In genomic region chr19:30363073-30363472, GRCh38 we compare ENCODE assay signal across 24 cellular contexts. TPM values are rescaled to one million over a fixed set of nuclear protein-coding genes. Genes with fewer than 3 reads are reported as not detected.
DNase-seq lines count a peak whose midpoint lies in the region; ATAC-seq and TF ChIP-seq lines count a peak whose summit lies in the region.
"Had no signal": no experiment of that assay in that cellular context is flagged by ENCODE, and none has a peak within 500 bp of the region (broad histone marks: within the 10 kb centered on the region; RNA-seq: fewer than 3 reads in every experiment).

No MANE protein-coding gene starts in this region.

- DNase-seq in cardiac septum (ENCODE audit: low spot score) = peak; percentile 36
- DNase-seq in right atrium auricular region (ENCODE audit: low spot score) = no peak
- no peak for DNase-seq in neuronal stem cell (ENCODE audit: low spot score)
- peak; percentile 31 for DNase-seq in posterior vena cava (ENCODE audit: low spot score)
- DNase-seq in SJCRH30 = no peak
- no peak for DNase-seq in GM13977 (ENCODE audit: low spot score)
- DNase-seq: 8988T; ACHN; AML-193; BE2C; CD4-positive, alpha-beta T cell; CD8-positive, alpha-beta memory T cell; DMS 273 treated with DMSO at 0.1 percent for 48 hours; DMS79; EL; GDM1; H9 had no signal

- no peak overlapping the region for H3K27ac ChIP-seq in right atrium auricular region
- no peak overlapping the region for H3K27ac ChIP-seq in neuronal stem cell (replicated peaks; ENCODE audit: low read length)
- no peak overlapping the region for H3K27ac ChIP-seq in SJCRH30
- H3K27ac ChIP-seq: A549; BLaER1 treated with 17β-estradiol and CSF1 and Interleukin-3, amounts not matched to agents 10 nM and 100 nM had no signal

- no peaks in the 10 kb centered on the region for H3K79me1 ChIP-seq in neuronal stem cell (ENCODE audit: low read depth, low read length)

- no peak overlapping the region for H2BK120ac ChIP-seq in neuronal stem cell (ENCODE audit: low read depth, low read length)

- no peak overlapping the region for H2BK12ac ChIP-seq in neuronal stem cell (ENCODE audit: low read length)

- no peak for ATAC-seq in HG03025 (IDR thresholded peaks at IDR 0.05; ENCODE audit: low FRiP score, unreplicated experiment)
- ATAC-seq: A549, GM12878, GM23338, HCT116 had no signal

- no peak overlapping the region for H3K4ac ChIP-seq in neuronal stem cell (ENCODE audit: low read length)

- in situ Hi-C loops in GM13977 (cut with MboI; ENCODE audit: low pct_unique_long_range_greater_than_20kb, low sequenced_read_pairs, unreplicated experiment) = no loop called here

- peak overlapping the region; percentile 68 for H2AK5ac ChIP-seq in neuronal stem cell (ENCODE audit: low read depth, low read length)

- H3K9me3 ChIP-seq in right atrium auricular region (no peaks in the 10 kb centered on the region), neuronal stem cell (replicated peaks in 1 of 2; ENCODE audit: control insufficient read depth in 2 of 2, insufficient read depth in 1 of 2, low read depth in 1 of 2, low read length in 2 of 2) (no peaks in the 10 kb centered on the region), SJCRH30 (replicated peaks) (no peaks in the 10 kb centered on the region)
- H3K9me3 ChIP-seq: A549; BE2C; BLaER1 treated with 17β-estradiol and CSF1 and Interleukin-3, amounts not matched to agents 10 nM and 100 nM had no signal

- H2BK5ac ChIP-seq in neuronal stem cell (ENCODE audit: low read length) = no peak overlapping the region

- H3K36me3 ChIP-seq in right atrium auricular region = no peaks in the 10 kb centered on the region
- H3K36me3 ChIP-seq in neuronal stem cell (replicated peaks in 1 of 2; ENCODE audit: control insufficient read depth in 2 of 2, insufficient read depth in 2 of 2, low read length in 2 of 2) = no peaks in the 10 kb centered on the region
- H3K36me3 ChIP-seq in SJCRH30 = no peaks in the 10 kb centered on the region
- H3K36me3 ChIP-seq: BE2C; BLaER1 treated with 17β-estradiol and CSF1 and Interleukin-3, amounts not matched to agents 10 nM and 100 nM had no signal

- peak overlapping the region; percentile 9 for H3K18ac ChIP-seq in neuronal stem cell (ENCODE audit: low read length)

- no peak overlapping the region for H4K8ac ChIP-seq in neuronal stem cell (ENCODE audit: low read depth, low read length)

- no peak overlapping the region for H4K91ac ChIP-seq in neuronal stem cell (ENCODE audit: low read depth, low read length, poor library complexity)

- intact Hi-C loops in cardiac septum (cut with DNase I) (no loop called here), posterior vena cava (cut with DNase I) (no loop called here)

- no peak overlapping the region for H3K4me3 ChIP-seq in right atrium auricular region
- H3K4me3 ChIP-seq in neuronal stem cell (ENCODE audit: low read length in 2 of 2) = no peak overlapping the region
- H3K4me3 ChIP-seq in SJCRH30 = no peak overlapping the region
- H3K4me3 ChIP-seq: A549; BLaER1 treated with 17β-estradiol and CSF1 and Interleukin-3, amounts not matched to agents 10 nM and 100 nM; GM12878; GM23338 had no signal

- H2AFZ ChIP-seq in neuronal stem cell (ENCODE audit: low read length) = no peak overlapping the region
- H2AFZ ChIP-seq: GM23338 had no signal

- H3K4me2 ChIP-seq in neuronal stem cell (ENCODE audit: insufficient read depth, low read length, poor library complexity, severe bottlenecking) = no peak overlapping the region
- H3K4me2 ChIP-seq: A549; BLaER1 treated with 17β-estradiol and CSF1 and Interleukin-3, amounts not matched to agents 10 nM and 100 nM; GM23338 had no signal

- H3K4me1 ChIP-seq in right atrium auricular region (no peaks in the 10 kb centered on the region), neuronal stem cell (ENCODE audit: control insufficient read depth in 2 of 2, insufficient read depth in 1 of 2, low read depth in 1 of 2, low read length in 2 of 2) (peaks cover 13 to 24% of the 10 kb centered on the region in 2 donors), SJCRH30 (peaks cover 12% of the 10 kb centered on the region)
- H3K4me1 ChIP-seq: A549 had no signal

- TF ChIP-seq CTCF in right atrium auricular region (IDR thresholded peaks at IDR 0.05) (no peak), GM13977 (IDR thresholded peaks at IDR 0.05; ENCODE audit: extremely low read depth, insufficient read depth, missing control alignments) (no peak)

- H3K27me3 ChIP-seq in right atrium auricular region = no peaks in the 10 kb centered on the region
- H3K27me3 ChIP-seq in neuronal stem cell (ENCODE audit: control insufficient read depth in 3 of 3, insufficient read depth in 3 of 3, low read depth in 1 of 3, low read length in 3 of 3) = no peaks in the 10 kb centered on the region
- H3K27me3 ChIP-seq in SJCRH30 = no peaks in the 10 kb centered on the region
- H3K27me3 ChIP-seq: BE2C had no signal

- WGBS in neuronal stem cell (ENCODE audit: extremely low coverage in 2 of 2, insufficient read length in 2 of 2, insufficient replicate concordance in 1 of 2), 2 donors = no CpG with 5 or more reads among the region's 11 CpGs

- no peak overlapping the region for H2BK15ac ChIP-seq in neuronal stem cell (ENCODE audit: low read length)

- no peak overlapping the region for H3K23ac ChIP-seq in neuronal stem cell (ENCODE audit: low read depth, low read length, poor library complexity)

- no peak overlapping the region for H3K9ac ChIP-seq in neuronal stem cell (ENCODE audit: low read depth, low read length, poor library complexity)
- H3K9ac ChIP-seq: BLaER1 treated with 17β-estradiol and CSF1 and Interleukin-3, amounts not matched to agents 10 nM and 100 nM had no signal

- H3K14ac ChIP-seq in neuronal stem cell (ENCODE audit: low read length) = no peak overlapping the region

RNA-seq across cellular contexts. Expression of gene ZNF536, which starts 9.1 kb away (rescaled TPM):
- 11.9 TPM for total RNA-seq in cardiac septum
- total RNA-seq in right atrium auricular region = 1 to 10 TPM; 1.9 to 2.7 TPM
- polyA plus RNA-seq in neuronal stem cell (2013, experiment 1 of 2) = 0.35 TPM
- polyA plus RNA-seq in neuronal stem cell (2013, experiment 2 of 2) = 0.44 TPM
- total RNA-seq in posterior vena cava = 1 to 10 TPM; 2.8 to 3.6 TPM
- total RNA-seq in SJCRH30 (2014; rRNA removed; shearing (Covaris generic)) = 14.2 and 15.2 TPM in 2 replicates
- total RNA-seq: CD4-positive, alpha-beta T cell; CD8-positive, alpha-beta memory T cell; GM12878; H9 had no signal
- polyA plus RNA-seq: A549; CD14-positive monocyte; CD8-positive, alpha-beta memory T cell; GM12878; GM23338 had no signal

Comparison
In these comparisons a context has a peak if more than half of its experiments do, and no peak if none do; other contexts are left out.
1. DNase-seq: peak in cardiac septum (single experiment) and posterior vena cava (single experiment); none in right atrium auricular region (single experiment), neuronal stem cell (single experiment), SJCRH30 (0 of 2) and GM13977 (single experiment).